ENCODE assay signal across 8 cellular contexts in genomic region chr9:105510024-105510423, GRCh38. TPM values are rescaled to one million over a fixed set of nuclear protein-coding genes. Genes with fewer than 3 reads are reported as not detected.
DNase-seq lines count a peak whose midpoint lies in the region; ATAC-seq and TF ChIP-seq lines count a peak whose summit lies in the region.

No MANE protein-coding gene starts in this region.

- DNase-seq in SK-N-SH (no peak), smooth muscle cell (lab: John Stamatoyannopoulos, UW; ENCODE audit: unreplicated experiment) (no peak), OCI-M2 (lab: John Stamatoyannopoulos, UW; ENCODE audit: unreplicated experiment) (no peak), amygdala (lab: John Stamatoyannopoulos, UW) (no peak), NCI-H2171 treated with DMSO at 0.1 percent for 48 hours (lab: John Stamatoyannopoulos, UW) (no peak)
- DNase-seq in NK-92 treated with Interleukin-12 subunit alpha and Interleukin-12 subunit beta, amount 100 ng/mL, for 24 hours (lab: John Stamatoyannopoulos, UW), result no peak

- whole genome bisulfite sequencing in SK-N-SH (ENCODE audit: low lambda C conversion rate), result 94% methylated on average over 1 of the region's 1 CpG
- 37% methylated on average over 1 of the region's 1 CpG for WGBS in smooth muscle cell (ENCODE audit: low lambda C conversion rate)

- H3K4me3 ChIP-seq in SK-N-SH (ENCODE audit: low read depth in 2 of 2, low read length in 1 of 2) (no peak overlapping the region), smooth muscle cell (no peak overlapping the region)

- H3K79me2 ChIP-seq in SK-N-SH (ENCODE audit: insufficient read depth) (no peaks in the 10 kb centered on the region), smooth muscle cell (ENCODE audit: low read depth) (no peaks in the 10 kb centered on the region)

- H3K9ac ChIP-seq in SK-N-SH, result no peak overlapping the region
- no peak overlapping the region for H3K9ac ChIP-seq in smooth muscle cell (ENCODE audit: low read depth)

- TF ChIP-seq EP300 in SK-N-SH (IDR thresholded peaks at IDR 0.05; ENCODE audit: borderline replicate concordance in 1 of 2, low read depth in 1 of 2, low read length in 1 of 2), result no peak

- POLR2A ChIA-PET in SK-N-SH (lab: Yijun Ruan, JAX), result no interaction called here

- peak; percentile 69 for ATAC-seq in GM18870 (IDR thresholded peaks at IDR 0.05; ENCODE audit: unreplicated experiment)
- peak; percentile 84 for ATAC-seq in HG02852 (IDR thresholded peaks at IDR 0.05; ENCODE audit: unreplicated experiment)

- H3K9me3 ChIP-seq in SK-N-SH, result no peaks in the 10 kb centered on the region
- H3K9me3 ChIP-seq in smooth muscle cell (replicated peaks; ENCODE audit: low read depth), result no peaks in the 10 kb centered on the region

- H3K9me2 ChIP-seq in SK-N-SH, result no peaks in the 10 kb centered on the region

- TF ChIP-seq RAD21 in SK-N-SH (IDR thresholded peaks at IDR 0.05; ENCODE audit: low read length), result no peak

- H4K20me1 ChIP-seq in SK-N-SH (ENCODE audit: insufficient read depth) (no peaks in the 10 kb centered on the region), smooth muscle cell (ENCODE audit: low read depth) (peaks cover 8% of the 10 kb centered on the region)

- H3K27me3 ChIP-seq in SK-N-SH (ENCODE audit: insufficient read depth), result no peaks in the 10 kb centered on the region
- H3K27me3 ChIP-seq in smooth muscle cell (ENCODE audit: low read depth), result no peaks in the 10 kb centered on the region

- H3K4me1 ChIP-seq in SK-N-SH (ENCODE audit: control insufficient read depth in 1 of 2, insufficient read depth in 2 of 2, low read depth in 1 of 2, low read length in 1 of 2), result peaks cover 0 to 9% of the 10 kb centered on the region in 2 experiments; a peak in 1 of 4 replicates
- H3K4me1 ChIP-seq in smooth muscle cell (ENCODE audit: low read depth), result peaks cover 4% of the 10 kb centered on the region

- CTCF ChIA-PET in SK-N-SH (lab: Yijun Ruan, JAX), result no interaction called here

- peaks cover 16% of the 10 kb centered on the region for H3F3A ChIP-seq in SK-N-SH (replicated peaks; ENCODE audit: insufficient read depth)
- no peaks in the 10 kb centered on the region for H3F3A ChIP-seq in smooth muscle cell (ENCODE audit: low read depth)

- peaks cover 26 to 35% of the 10 kb centered on the region in 2 experiments for H3K36me3 ChIP-seq in SK-N-SH (replicated peaks in 1 of 2; ENCODE audit: control insufficient read depth in 1 of 2, insufficient read depth in 2 of 2, low read length in 1 of 2)
- peaks cover 4% of the 10 kb centered on the region for H3K36me3 ChIP-seq in smooth muscle cell (ENCODE audit: low read depth)

- 0 out of 2 replicates have a peak overlapping the region, but pooled peaks have one; percentile 9 for H3K4me2 ChIP-seq in SK-N-SH
- peak overlapping the region; percentile 36 for H3K4me2 ChIP-seq in smooth muscle cell

- H3K27ac ChIP-seq in SK-N-SH (ENCODE audit: low read depth in 2 of 2, low read length in 1 of 2) (peak overlapping the region in 1 of 2 experiments; percentile 17; a peak in 2 of 4 replicates), smooth muscle cell (ENCODE audit: low read depth) (peak overlapping the region; percentile 59)

- H2AFZ ChIP-seq in SK-N-SH (ENCODE audit: low read depth) (no peak overlapping the region), smooth muscle cell (ENCODE audit: low read depth) (no peak overlapping the region)

- TF ChIP-seq CTCF in SK-N-SH (IDR thresholded peaks at IDR 0.05), result no peak
- no peak for TF ChIP-seq CTCF in smooth muscle cell (IDR thresholded peaks at IDR 0.05; ENCODE audit: borderline replicate concordance, insufficient read depth, poor library complexity, severe bottlenecking)

TF ChIP-seq in SK-N-SH, 30 proteins besides CTCF, POLR2A, EP300 and RAD21:
- TF ChIP-seq USF1 (IDR thresholded peaks at IDR 0.05; ENCODE audit: borderline replicate concordance, low read depth), result no peak
- TF ChIP-seq JUND (IDR thresholded peaks at IDR 0.05), result 0 out of 2 replicates have a peak, but pooled peaks have one; percentile 7
- TF ChIP-seq PBX3 (IDR thresholded peaks at IDR 0.05), result peak; percentile 28; the same call in 1 of the 2 replicates
- TF ChIP-seq RCOR1 (IDR thresholded peaks at IDR 0.05; ENCODE audit: low read length), result no peak
- TF ChIP-seq SMC3 (IDR thresholded peaks at IDR 0.05; ENCODE audit: low read depth, low read length), result no peak
- 0 out of 2 replicates have a peak, but pooled peaks have one; percentile 11 for TF ChIP-seq TCF12 (IDR thresholded peaks at IDR 0.05)
- TF ChIP-seq FOSL2 (IDR thresholded peaks at IDR 0.05; ENCODE audit: borderline replicate concordance, low read depth), result peak; percentile 28; the same call in 1 of the 2 replicates

RNA-seq across cellular contexts. Expression of gene FKTN, which starts 47.9 kb away (rescaled TPM):
- polyA plus RNA-seq in SK-N-SH (2012; rRNA removed) (5.3 and 9.9 TPM in 2 replicates), smooth muscle cell (5.1 and 6.2 TPM in 2 replicates)
- 6.4 and 7.2 TPM in 2 replicates for polyA plus RNA-seq in SK-N-SH (2012; cell fraction: cytosol; rRNA removed)
- 7.5 and 15.6 TPM in 2 replicates for polyA plus RNA-seq in SK-N-SH (2012; cell fraction: nucleus; rRNA removed)
- 11.7 and 16.4 TPM in 2 replicates for total RNA-seq in smooth muscle cell
